In the genomic region with DNA sequence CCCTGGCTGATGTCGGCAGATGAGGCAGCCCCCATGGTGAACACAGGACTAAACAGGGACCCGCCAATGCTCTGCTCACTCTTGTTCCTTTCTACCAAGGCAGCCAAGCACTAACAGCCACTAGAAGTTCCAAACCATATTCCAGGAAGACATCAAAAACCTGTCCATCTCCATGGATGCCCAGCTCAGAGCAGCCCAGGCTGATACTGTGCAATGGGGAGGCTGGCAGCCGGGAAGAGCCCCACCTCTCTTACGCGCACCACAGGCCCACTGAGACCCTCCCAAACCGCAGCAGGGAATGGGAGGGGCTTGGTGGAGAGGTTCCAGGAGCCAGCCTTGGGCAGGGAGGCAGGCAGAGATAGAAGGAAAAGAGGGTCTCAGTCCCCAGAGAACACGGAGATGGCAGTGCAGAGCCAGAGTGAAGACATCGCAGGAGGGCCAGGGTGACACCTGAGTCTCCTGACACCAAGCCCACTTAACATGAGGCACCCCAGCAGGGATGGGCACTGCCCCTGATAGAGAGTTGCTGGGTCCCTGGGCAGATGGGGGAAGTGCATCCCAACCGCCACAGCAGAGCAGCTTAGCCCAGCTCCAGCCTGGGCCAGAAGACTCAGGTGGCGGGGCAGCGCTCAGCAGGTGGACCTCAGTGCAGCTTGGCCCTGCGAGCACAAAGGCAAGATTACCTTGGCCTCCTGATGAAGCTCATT, we compare ENCODE assay signal across 9 cellular contexts. TPM values are rescaled to one million over a fixed set of nuclear protein-coding genes. Genes with fewer than 3 reads are reported as not detected.
DNase-seq lines count a peak whose midpoint lies in the region; ATAC-seq and TF ChIP-seq lines count a peak whose summit lies in the region.
"Had no signal": no experiment of that assay in that cellular context is flagged by ENCODE, and none has a peak within 500 bp of the region (broad histone marks: within the 10 kb centered on the region; RNA-seq: fewer than 3 reads in every experiment).

No MANE protein-coding gene starts in this region.

- peaks cover 0 to 28% (median 12%) of the 10 kb centered on the region in 4 donors for H3K4me1 ChIP-seq in Peyer's patch
- H3K4me1 ChIP-seq in psoas muscle: peaks cover 51% of the 10 kb centered on the region

- no peak for TF ChIP-seq CTCF in Peyer's patch (IDR thresholded peaks at IDR 0.05)
- no peak for TF ChIP-seq CTCF in fibroblast of pulmonary artery (IDR thresholded peaks at IDR 0.05; ENCODE audit: low read length, missing control alignments)
- TF ChIP-seq CTCF in psoas muscle (IDR thresholded peaks at IDR 0.05): no peak

- ATAC-seq in psoas muscle: no peak
- no peak for ATAC-seq in HG03521 (IDR thresholded peaks at IDR 0.05; ENCODE audit: unreplicated experiment)

- TF ChIP-seq POLR2A in Peyer's patch (IDR thresholded peaks at IDR 0.05): no peak

- H3K27me3 ChIP-seq in Peyer's patch (no peaks in the 10 kb centered on the region), psoas muscle (ENCODE audit: insufficient read depth in 3 of 3, low read length in 2 of 3) (no peaks in the 10 kb centered on the region)
- H3K27me3 ChIP-seq: colonic mucosa had no signal

- intact Hi-C loops in psoas muscle (cut with DNase I): no loop called here

- WGBS in psoas muscle, 3 donors: 83 to 89% (median 86%) methylated on average over 12 of the region's 12 CpGs

- peak overlapping the region in 2 of 4 donors; percentile 22 to 53 for H3K27ac ChIP-seq in Peyer's patch
- H3K27ac ChIP-seq in psoas muscle: no peak overlapping the region
- H3K27ac ChIP-seq: colonic mucosa had no signal

- DNase-seq in NCI-H748 (lab: John Stamatoyannopoulos, UW; ENCODE audit: unreplicated experiment) (peak; percentile 68), NCI-H748 treated with DMSO at 0.1 percent for 48 hours (lab: John Stamatoyannopoulos, UW) (no peak), Peyer's patch (peak in 2 of 3 donors; percentile 13 to 43), fibroblast of pulmonary artery (ENCODE audit: low read depth) (no peak), psoas muscle (peak in 1 of 2 donors; percentile 39), NCI-H1092 (lab: John Stamatoyannopoulos, UW) (no peak), HT-29 (ENCODE audit: low spot score) (no peak)

- H3K4me3 ChIP-seq in Peyer's patch (peak overlapping the region in 2 of 4 donors; percentile 69 to 82), fibroblast of pulmonary artery (replicated peaks; ENCODE audit: low read depth, low read length) (peak overlapping the region; percentile 83), psoas muscle (peak overlapping the region; percentile 97)

- H3K36me3 ChIP-seq in Peyer's patch (no peaks in the 10 kb centered on the region), psoas muscle (ENCODE audit: insufficient read depth in 1 of 2, low read depth in 1 of 2) (no peaks in the 10 kb centered on the region)
- H3K36me3 ChIP-seq: colonic mucosa had no signal

- H3K9me3 ChIP-seq in Peyer's patch (no peaks in the 10 kb centered on the region), psoas muscle (no peaks in the 10 kb centered on the region)
- H3K9me3 ChIP-seq: colonic mucosa had no signal

RNA-seq across cellular contexts. Expression of gene HS6ST1, which starts 3.4 kb away (rescaled TPM):
- 10 to 100 TPM; 16.5 to 52.0 (median 40.2) TPM for total RNA-seq in Peyer's patch
- total RNA-seq in psoas muscle: 10 to 100 TPM; 29.3 to 68.7 (median 44.6) TPM
- polyA plus RNA-seq in psoas muscle: 10 to 100 TPM; 13.6 to 90.9 (median 20.0) TPM
- total RNA-seq in HT-29 (2014; rRNA removed; shearing (Covaris generic)): 17.6 and 17.7 TPM in 2 replicates

Comparison
In these comparisons a context has a peak if more than half of its experiments do, and no peak if none do; other contexts are left out.
1. DNase-seq: peak in NCI-H748 (single experiment) and Peyer's patch (2 of 3); none in NCI-H748 treated with DMSO at 0.1 percent for 48 hours (single experiment), fibroblast of pulmonary artery (single experiment), NCI-H1092 (single experiment) and HT-29 (single experiment).